9 cellular contexts compared by ENCODE assay signal in the genomic region with DNA sequence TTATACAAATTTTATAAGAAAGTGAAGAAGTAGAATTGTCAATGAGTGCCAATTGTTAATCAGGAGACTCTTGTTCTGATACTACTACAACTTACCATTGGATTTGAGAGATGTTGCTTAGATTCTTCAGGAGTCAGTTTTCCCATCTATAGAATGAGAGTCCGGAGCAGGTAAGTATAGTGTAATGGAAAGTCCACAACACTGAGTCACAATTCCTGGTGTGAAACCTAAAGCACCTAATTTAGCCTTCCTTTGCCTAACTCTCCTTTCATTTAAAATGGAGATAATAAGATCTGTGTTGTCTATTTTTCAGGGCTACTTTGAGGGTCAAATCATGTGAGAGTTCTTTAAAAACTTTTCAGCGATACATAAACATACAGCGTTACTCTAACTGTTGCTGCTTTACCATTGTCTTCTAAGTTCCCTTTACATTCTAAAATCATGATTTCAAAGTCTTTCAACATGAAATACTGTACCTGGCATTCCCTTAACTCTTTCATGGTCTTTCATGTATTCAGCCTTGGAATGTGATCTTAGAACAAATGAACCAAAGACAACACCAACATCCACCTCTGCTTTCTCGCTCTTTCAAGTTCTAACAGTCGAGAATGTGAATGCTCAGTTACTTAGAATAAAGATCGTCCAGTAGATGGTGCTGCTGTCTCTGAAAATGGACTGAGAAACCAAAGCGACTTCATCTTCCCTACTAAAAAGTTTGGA.
DNase-seq lines count a peak whose midpoint lies in the region; ATAC-seq, FAIRE-seq and TF ChIP-seq lines count a peak whose summit lies in the region.
"Had no signal": no experiment of that assay in that cellular context is flagged by ENCODE, and none has a peak within 500 bp of the region (broad histone marks: within the 10 kb centered on the region; RNA-seq: fewer than 3 reads in every experiment).

No MANE protein-coding gene starts in this region.

- H3K9me3 ChIP-seq in SK-N-MC (ENCODE audit: low read depth, low read length) (no peaks in the 10 kb centered on the region), smooth muscle cell (replicated peaks; ENCODE audit: low read depth) (no peaks in the 10 kb centered on the region), suprapubic skin (no peaks in the 10 kb centered on the region)

- TF ChIP-seq EP300 in suprapubic skin (IDR thresholded peaks at IDR 0.05): no peak

- no peaks in the 10 kb centered on the region for H3K4me1 Mint-ChIP-seq in CD14-positive monocyte
- H3K4me1 Mint-ChIP-seq: IgD-negative memory B cell had no signal

- H3K27ac ChIP-seq in SK-N-MC (no peak overlapping the region), foreskin keratinocyte (no peak overlapping the region), smooth muscle cell (ENCODE audit: low read depth) (no peak overlapping the region), suprapubic skin (no peak overlapping the region)

- H3K27me3 ChIP-seq in foreskin keratinocyte: no peaks in the 10 kb centered on the region
- peaks cover 48% of the 10 kb centered on the region for H3K27me3 ChIP-seq in smooth muscle cell (ENCODE audit: low read depth)
- H3K27me3 ChIP-seq in suprapubic skin: peaks cover 5% of the 10 kb centered on the region

- H2AFZ ChIP-seq in smooth muscle cell (ENCODE audit: low read depth): no peak overlapping the region

- TF ChIP-seq CTCF in CD14-positive monocyte (IDR thresholded peaks at IDR 0.05) (peak; percentile 14), NB4 (IDR thresholded peaks at IDR 0.05; ENCODE audit: low read depth, low read length) (peak; percentile 30), foreskin keratinocyte (conservative IDR thresholded peaks at IDR 0.05) (peak; percentile 67), smooth muscle cell (IDR thresholded peaks at IDR 0.05; ENCODE audit: borderline replicate concordance, insufficient read depth, poor library complexity, severe bottlenecking) (peak; percentile 63), lower leg skin (IDR thresholded peaks at IDR 0.05) (no peak), suprapubic skin (IDR thresholded peaks at IDR 0.05) (peak in 1 of 2 donors; percentile 14)

- H3F3A ChIP-seq in smooth muscle cell (ENCODE audit: low read depth): no peaks in the 10 kb centered on the region

- H3K27ac Mint-ChIP-seq in CD14-positive monocyte: no peak overlapping the region

- H3K9ac ChIP-seq in SK-N-MC (ENCODE audit: insufficient read length) (no peak overlapping the region), smooth muscle cell (ENCODE audit: low read depth) (no peak overlapping the region)

- no peaks in the 10 kb centered on the region for H3K36me3 Mint-ChIP-seq in CD14-positive monocyte

- TF ChIP-seq POLR2A in NB4 (IDR thresholded peaks at IDR 0.05; ENCODE audit: extremely low read depth, insufficient read length): no peak
- TF ChIP-seq POLR2A in lower leg skin (IDR thresholded peaks at IDR 0.05): no peak
- TF ChIP-seq POLR2A in suprapubic skin (IDR thresholded peaks at IDR 0.05): no peak

- no peak overlapping the region for H3K4me2 ChIP-seq in smooth muscle cell

- H3K4me3 ChIP-seq in NB4 (ENCODE audit: low read depth, low read length) (no peak overlapping the region), SK-N-MC (no peak overlapping the region), smooth muscle cell (no peak overlapping the region), lower leg skin (ENCODE audit: low read depth, poor library complexity, severe bottlenecking) (no peak overlapping the region), suprapubic skin (no peak overlapping the region)

- peaks cover 3 to 11% (median 8%) of the 10 kb centered on the region in 3 donors for H3K27me3 Mint-ChIP-seq in CD14-positive monocyte (ENCODE audit: low read depth in 3 of 3)

- WGBS in smooth muscle cell (ENCODE audit: low lambda C conversion rate): 44% methylated on average over 7 of the region's 7 CpGs
- WGBS in lower leg skin, 2 donors: 43% methylated on average over 7 of the region's 7 CpGs
- WGBS in suprapubic skin: 45% methylated on average over 7 of the region's 7 CpGs

- H3K79me2 ChIP-seq in smooth muscle cell (ENCODE audit: low read depth): no peaks in the 10 kb centered on the region

- DNase-seq in CD14-positive monocyte (ENCODE audit: low spot score) (no peak), GM19239 (ENCODE audit: insufficient read length, low spot score) (no peak), NB4 (ENCODE audit: low read depth) (peak; percentile 61), SK-N-MC (ENCODE audit: low read depth, low spot score) (peak; percentile 52), foreskin keratinocyte (peak; percentile 10 to 36), smooth muscle cell (lab: John Stamatoyannopoulos, UW; ENCODE audit: unreplicated experiment) (no peak), lower leg skin (ENCODE audit: low spot score in 2 of 2) (no peak), suprapubic skin (ENCODE audit: low spot score in 2 of 2) (no peak)

- ATAC-seq in foreskin keratinocyte: peak; percentile 64

- intact Hi-C loops in CD14-positive monocyte (cut with micrococcal nuclease): no loop called here
- intact Hi-C loops in lower leg skin (cut with DNase I; ENCODE audit: low total_unique reads): no loop called here

- no peak overlapping the region for H3K4me3 Mint-ChIP-seq in CD14-positive monocyte
- H3K4me3 Mint-ChIP-seq: IgD-negative memory B cell had no signal

- no peaks in the 10 kb centered on the region for H3K4me1 ChIP-seq in foreskin keratinocyte
- H3K4me1 ChIP-seq in smooth muscle cell (ENCODE audit: low read depth): peaks cover 5% of the 10 kb centered on the region
- H3K4me1 ChIP-seq in suprapubic skin: no peaks in the 10 kb centered on the region

- peak; percentile 54 for FAIRE-seq in GM19239 (lab: Jason Lieb, UNC)

- no peaks in the 10 kb centered on the region for H3K36me3 ChIP-seq in SK-N-MC (ENCODE audit: insufficient read depth, low read length)
- H3K36me3 ChIP-seq in smooth muscle cell (ENCODE audit: low read depth): no peaks in the 10 kb centered on the region
- H3K36me3 ChIP-seq in suprapubic skin: no peaks in the 10 kb centered on the region

- no peaks in the 10 kb centered on the region for H4K20me1 ChIP-seq in smooth muscle cell (ENCODE audit: low read depth)

- peaks cover 0 to 3% (median 0%) of the 10 kb centered on the region in 7 donors for H3K9me3 Mint-ChIP-seq in CD14-positive monocyte

Comparison
In these comparisons a context has a peak if more than half of its experiments do, and no peak if none do; other contexts are left out.
1. DNase-seq: peak in NB4 (single experiment), SK-N-MC (single experiment) and foreskin keratinocyte (2 of 2); none in CD14-positive monocyte (single experiment), GM19239 (single experiment), smooth muscle cell (single experiment), lower leg skin (0 of 2) and suprapubic skin (0 of 2).
2. CTCF ChIP-seq: peak in CD14-positive monocyte (single experiment), NB4 (single experiment), foreskin keratinocyte (single experiment) and smooth muscle cell (single experiment); none in lower leg skin (0 of 3).